In the genomic region with DNA sequence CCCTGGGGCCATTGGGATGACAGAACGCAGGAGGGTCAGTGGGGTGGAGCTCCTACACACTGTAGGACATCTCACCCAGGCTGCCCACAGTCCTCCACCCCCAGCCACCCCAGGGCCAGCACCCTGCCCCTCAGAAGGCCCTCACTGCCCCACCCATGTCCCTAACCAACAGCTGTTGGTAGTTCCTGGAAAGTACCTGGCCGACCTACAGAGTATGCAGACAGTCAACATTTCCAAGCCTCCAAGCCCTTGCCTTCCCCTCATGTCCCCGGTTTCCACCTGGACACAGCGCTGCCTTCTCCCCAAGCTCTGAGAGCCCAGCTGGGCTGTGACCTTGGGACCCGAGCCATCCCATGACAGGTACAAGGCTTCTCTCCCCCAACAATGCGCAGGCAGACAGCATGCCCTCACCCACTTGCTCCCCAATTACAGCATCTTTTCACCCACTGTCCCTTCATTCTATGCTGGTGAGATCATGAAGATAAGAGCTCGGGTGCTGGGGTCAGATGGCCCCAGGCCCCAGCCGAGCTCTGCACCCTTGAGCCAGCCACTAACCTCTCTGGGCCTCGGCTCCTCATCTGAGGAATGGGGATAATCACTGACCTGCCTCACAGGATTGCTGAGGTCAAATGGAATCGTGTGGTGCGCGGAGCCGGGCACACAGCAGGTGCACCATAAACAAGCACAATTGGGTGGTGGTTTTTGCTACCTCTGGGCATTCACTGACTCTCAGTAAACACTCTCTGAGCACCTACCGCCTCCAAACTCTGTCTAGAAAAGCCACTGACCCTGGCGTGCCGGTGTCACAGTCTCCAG, we compare ENCODE assay signal across 13 cellular contexts. TPM values are rescaled to one million over a fixed set of nuclear protein-coding genes. Genes with fewer than 3 reads are reported as not detected.
DNase-seq lines count a peak whose midpoint lies in the region; ATAC-seq and TF ChIP-seq lines count a peak whose summit lies in the region.
"Had no signal": no experiment of that assay in that cellular context is flagged by ENCODE, and none has a peak within 500 bp of the region (broad histone marks: within the 10 kb centered on the region; RNA-seq: fewer than 3 reads in every experiment).

No MANE protein-coding gene starts in this region.

- peak overlapping the region; percentile 99 for H3K27ac Mint-ChIP-seq in activated naive CD4-positive, alpha-beta T cell treated with anti-CD3 and anti-CD28 coated beads, Interleukin-2, amount 10 ng/mL, durations not matched to agents 7 days and 5 days
- H3K27ac Mint-ChIP-seq in activated T-helper 17 cell treated with anti-CD3 and anti-CD28 coated beads, Interleukin-2, amount 50 U/mL, for 72 hours = peak overlapping the region; percentile 93
- H3K27ac Mint-ChIP-seq in memory B cell = peak overlapping the region; percentile 97

- H3K36me3 ChIP-seq in vagina (no peaks in the 10 kb centered on the region), esophagus muscularis mucosa (no peaks in the 10 kb centered on the region)

- no peak overlapping the region for H3K4me3 ChIP-seq in vagina
- no peak overlapping the region for H3K4me3 ChIP-seq in esophagus muscularis mucosa

- no peak for ATAC-seq in activated T-helper 17 cell treated with anti-CD3 and anti-CD28 coated beads, Interleukin-2, amount 50 U/mL, for 72 hours (replicated peaks)
- no peak for ATAC-seq in memory B cell (ENCODE audit: low read depth)
- ATAC-seq in HG02840 (IDR thresholded peaks at IDR 0.05; ENCODE audit: low FRiP score, unreplicated experiment) = no peak

- H3K4me1 Mint-ChIP-seq in activated naive CD4-positive, alpha-beta T cell treated with anti-CD3 and anti-CD28 coated beads, Interleukin-2, amount 10 ng/mL, durations not matched to agents 7 days and 5 days = peaks cover 100% of the 10 kb centered on the region
- H3K4me1 Mint-ChIP-seq in activated T-helper 17 cell treated with anti-CD3 and anti-CD28 coated beads, Interleukin-2, amount 50 U/mL, for 72 hours = peaks cover 83% of the 10 kb centered on the region
- peaks cover 80% of the 10 kb centered on the region for H3K4me1 Mint-ChIP-seq in memory B cell

- no peaks in the 10 kb centered on the region for H3K27me3 ChIP-seq in vagina
- peaks cover 0 to 4% (median 0%) of the 10 kb centered on the region in 4 donors for H3K27me3 ChIP-seq in esophagus muscularis mucosa

- H3K9me3 ChIP-seq in vagina (no peaks in the 10 kb centered on the region), esophagus muscularis mucosa (no peaks in the 10 kb centered on the region)

- H3K27ac ChIP-seq in vagina (peak overlapping the region; percentile 11), esophagus muscularis mucosa (replicated peaks in 1 of 4) (peak overlapping the region in 1 of 4 donors; percentile 26)

- H3K4me3 Mint-ChIP-seq in activated naive CD4-positive, alpha-beta T cell treated with anti-CD3 and anti-CD28 coated beads, Interleukin-2, amount 10 ng/mL, durations not matched to agents 7 days and 5 days = peak overlapping the region; percentile 78
- peak overlapping the region; percentile 85 for H3K4me3 Mint-ChIP-seq in activated T-helper 17 cell treated with anti-CD3 and anti-CD28 coated beads, Interleukin-2, amount 50 U/mL, for 72 hours
- peak overlapping the region; percentile 76 for H3K4me3 Mint-ChIP-seq in memory B cell

- CTCF ChIA-PET in activated naive CD4-positive, alpha-beta T cell treated with anti-CD3 and anti-CD28 coated beads, Interleukin-2, amount 10 ng/mL, durations not matched to agents 7 days and 5 days (lab: Charles Lee) = interaction anchor here (0.9 to 7.0 kb wide), 5 partner anchors 9 to 33 kb away, joined by 5 to 78 read pairs (median 7); a partner anchor contains a TSS

- TF ChIP-seq CTCF in vagina (IDR thresholded peaks at IDR 0.05) (no peak), esophagus muscularis mucosa (IDR thresholded peaks at IDR 0.05) (no peak)

- TF ChIP-seq POLR2A in vagina (IDR thresholded peaks at IDR 0.05) (no peak), esophagus muscularis mucosa (IDR thresholded peaks at IDR 0.05; ENCODE audit: low read depth) (no peak)

- intact Hi-C loops in vagina (cut with DNase I) (no loop called here), esophagus muscularis mucosa (cut with DNase I) (no loop called here)

- H3K36me3 Mint-ChIP-seq in activated naive CD4-positive, alpha-beta T cell treated with anti-CD3 and anti-CD28 coated beads, Interleukin-2, amount 10 ng/mL, durations not matched to agents 7 days and 5 days = peaks cover 68% of the 10 kb centered on the region
- H3K36me3 Mint-ChIP-seq in activated T-helper 17 cell treated with anti-CD3 and anti-CD28 coated beads, Interleukin-2, amount 50 U/mL, for 72 hours (ENCODE audit: low read depth) = peaks cover 86% of the 10 kb centered on the region
- peaks cover 30% of the 10 kb centered on the region for H3K36me3 Mint-ChIP-seq in memory B cell

- no peak for DNase-seq in activated naive CD4-positive, alpha-beta T cell treated with anti-CD3 and anti-CD28 coated beads, Interleukin-2, amount 10 ng/mL, durations not matched to agents 7 days and 5 days
- DNase-seq in activated naive CD4-positive, alpha-beta T cell (lab: John Stamatoyannopoulos, UW) = no peak
- DNase-seq in memory B cell (ENCODE audit: low spot score in 2 of 2) (no peak), vagina (ENCODE audit: extremely low spot score in 2 of 2) (no peak), NCI-H2081 (lab: John Stamatoyannopoulos, UW) (no peak), esophagus muscularis mucosa (ENCODE audit: extremely low spot score) (no peak)
- DNase-seq: AML-193; NK-92 treated with Interleukin-12 subunit alpha and Interleukin-12 subunit beta, amount 100 ng/mL, for 24 hours; retina had no signal

- no peak for TF ChIP-seq EP300 in esophagus muscularis mucosa (IDR thresholded peaks at IDR 0.05)

- H3K9me3 Mint-ChIP-seq in activated naive CD4-positive, alpha-beta T cell treated with anti-CD3 and anti-CD28 coated beads, Interleukin-2, amount 10 ng/mL, durations not matched to agents 7 days and 5 days = no peaks in the 10 kb centered on the region
- no peaks in the 10 kb centered on the region for H3K9me3 Mint-ChIP-seq in activated T-helper 17 cell treated with anti-CD3 and anti-CD28 coated beads, Interleukin-2, amount 50 U/mL, for 72 hours
- H3K9me3 Mint-ChIP-seq in memory B cell = no peaks in the 10 kb centered on the region

- peaks cover 37% of the 10 kb centered on the region for H3K4me1 ChIP-seq in vagina
- peaks cover 0 to 53% (median 28%) of the 10 kb centered on the region in 4 donors for H3K4me1 ChIP-seq in esophagus muscularis mucosa

- no peaks in the 10 kb centered on the region for H3K27me3 Mint-ChIP-seq in activated naive CD4-positive, alpha-beta T cell treated with anti-CD3 and anti-CD28 coated beads, Interleukin-2, amount 10 ng/mL, durations not matched to agents 7 days and 5 days
- no peaks in the 10 kb centered on the region for H3K27me3 Mint-ChIP-seq in activated T-helper 17 cell treated with anti-CD3 and anti-CD28 coated beads, Interleukin-2, amount 50 U/mL, for 72 hours
- H3K27me3 Mint-ChIP-seq in memory B cell = no peaks in the 10 kb centered on the region

- WGBS in esophagus muscularis mucosa = 89% methylated on average over 10 of the region's 16 CpGs

RNA-seq across cellular contexts. Expression of a gene that starts 11.2 kb away (rescaled TPM):
- 100 to 1,000 TPM; 316 to 333 TPM for total RNA-seq in activated T-helper 17 cell treated with anti-CD3 and anti-CD28 coated beads, Interleukin-2, amount 50 U/mL, for 72 hours
- total RNA-seq in vagina (39.8 TPM), esophagus muscularis mucosa (10 to 100 TPM; 32.4 to 83.7 (median 36.3) TPM)

RNA-seq across cellular contexts. Expression of a gene that starts 23.0 kb away (rescaled TPM):
- under 1 TPM; 0.26 to 0.52 TPM for total RNA-seq in activated T-helper 17 cell treated with anti-CD3 and anti-CD28 coated beads, Interleukin-2, amount 50 U/mL, for 72 hours
- total RNA-seq in vagina = 0.49 TPM
- total RNA-seq in esophagus muscularis mucosa = not detected
- total RNA-seq: epithelial cell of proximal tubule, M059J had no signal
